3 cellular contexts compared by ENCODE assay signal in the genomic region with DNA sequence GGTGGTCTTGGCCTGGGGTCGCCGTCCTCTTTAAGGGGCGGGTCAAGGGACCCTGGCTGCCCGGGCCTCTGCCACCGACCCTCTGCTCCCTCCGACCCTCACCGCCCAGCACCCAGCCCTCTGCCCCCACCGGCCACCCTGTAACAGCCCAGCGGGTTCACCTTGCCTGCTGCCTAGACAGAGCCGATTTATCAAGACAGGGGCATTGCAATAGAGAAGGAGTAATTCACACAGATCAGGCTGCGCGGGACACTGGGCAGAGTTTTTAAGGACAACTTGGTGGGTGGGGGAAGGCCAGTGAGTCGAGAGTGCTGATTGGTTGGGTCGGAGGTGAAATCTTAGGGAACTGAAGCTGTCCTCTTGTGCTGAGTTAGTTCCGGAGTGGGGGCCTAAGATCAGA.
TF ChIP-seq lines count a peak whose summit lies in the region.

No MANE protein-coding gene starts in this region.

TF ChIP-seq in SK-N-SH, 30 proteins besides CTCF, POLR2A, EP300 and RAD21:
- no peak for TF ChIP-seq RFX5 (IDR thresholded peaks at IDR 0.05; ENCODE audit: low read length)
- TF ChIP-seq REST (IDR thresholded peaks at IDR 0.05; ENCODE audit: low read depth, low read length), result no peak
- no peak for TF ChIP-seq JUND (IDR thresholded peaks at IDR 0.05)
- no peak for TF ChIP-seq USF1 (IDR thresholded peaks at IDR 0.05; ENCODE audit: borderline replicate concordance, low read depth)
- TF ChIP-seq ZBTB33 (IDR thresholded peaks at IDR 0.05; ENCODE audit: borderline replicate concordance, low read depth), result no peak
- no peak for TF ChIP-seq SIN3A (IDR thresholded peaks at IDR 0.05; ENCODE audit: borderline replicate concordance, low read depth, low read length)

TF ChIP-seq in SK-N-SH treated with all-trans-retinoic acid at 6 μM for 48 hours, 23 proteins besides CTCF, POLR2A, EP300 and RAD21 (continues in another document):
- TF ChIP-seq ZNF8 (CRISPR knock-in tag; IDR thresholded peaks at IDR 0.05), result no peak
- no peak for TF ChIP-seq ZNF565 (CRISPR knock-in tag; conservative IDR thresholded peaks at IDR 0.05; ENCODE audit: low read depth)
- no peak for TF ChIP-seq POU6F1 (CRISPR knock-in tag; IDR thresholded peaks at IDR 0.05; ENCODE audit: borderline replicate concordance, low read depth)
- TF ChIP-seq, protein P1, sequence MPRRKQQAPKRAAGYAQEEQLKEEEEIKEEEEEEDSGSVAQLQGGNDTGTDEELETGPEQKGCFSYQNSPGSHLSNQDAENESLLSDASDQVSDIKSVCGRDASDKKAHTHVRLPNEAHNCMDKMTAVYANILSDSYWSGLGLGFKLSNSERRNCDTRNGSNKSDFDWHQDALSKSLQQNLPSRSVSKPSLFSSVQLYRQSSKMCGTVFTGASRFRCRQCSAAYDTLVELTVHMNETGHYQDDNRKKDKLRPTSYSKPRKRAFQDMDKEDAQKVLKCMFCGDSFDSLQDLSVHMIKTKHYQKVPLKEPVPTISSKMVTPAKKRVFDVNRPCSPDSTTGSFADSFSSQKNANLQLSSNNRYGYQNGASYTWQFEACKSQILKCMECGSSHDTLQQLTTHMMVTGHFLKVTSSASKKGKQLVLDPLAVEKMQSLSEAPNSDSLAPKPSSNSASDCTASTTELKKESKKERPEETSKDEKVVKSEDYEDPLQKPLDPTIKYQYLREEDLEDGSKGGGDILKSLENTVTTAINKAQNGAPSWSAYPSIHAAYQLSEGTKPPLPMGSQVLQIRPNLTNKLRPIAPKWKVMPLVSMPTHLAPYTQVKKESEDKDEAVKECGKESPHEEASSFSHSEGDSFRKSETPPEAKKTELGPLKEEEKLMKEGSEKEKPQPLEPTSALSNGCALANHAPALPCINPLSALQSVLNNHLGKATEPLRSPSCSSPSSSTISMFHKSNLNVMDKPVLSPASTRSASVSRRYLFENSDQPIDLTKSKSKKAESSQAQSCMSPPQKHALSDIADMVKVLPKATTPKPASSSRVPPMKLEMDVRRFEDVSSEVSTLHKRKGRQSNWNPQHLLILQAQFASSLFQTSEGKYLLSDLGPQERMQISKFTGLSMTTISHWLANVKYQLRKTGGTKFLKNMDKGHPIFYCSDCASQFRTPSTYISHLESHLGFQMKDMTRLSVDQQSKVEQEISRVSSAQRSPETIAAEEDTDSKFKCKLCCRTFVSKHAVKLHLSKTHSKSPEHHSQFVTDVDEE (CRISPR knock-in tag; IDR thresholded peaks at IDR 0.05), result no peak
- TF ChIP-seq, protein P2, sequence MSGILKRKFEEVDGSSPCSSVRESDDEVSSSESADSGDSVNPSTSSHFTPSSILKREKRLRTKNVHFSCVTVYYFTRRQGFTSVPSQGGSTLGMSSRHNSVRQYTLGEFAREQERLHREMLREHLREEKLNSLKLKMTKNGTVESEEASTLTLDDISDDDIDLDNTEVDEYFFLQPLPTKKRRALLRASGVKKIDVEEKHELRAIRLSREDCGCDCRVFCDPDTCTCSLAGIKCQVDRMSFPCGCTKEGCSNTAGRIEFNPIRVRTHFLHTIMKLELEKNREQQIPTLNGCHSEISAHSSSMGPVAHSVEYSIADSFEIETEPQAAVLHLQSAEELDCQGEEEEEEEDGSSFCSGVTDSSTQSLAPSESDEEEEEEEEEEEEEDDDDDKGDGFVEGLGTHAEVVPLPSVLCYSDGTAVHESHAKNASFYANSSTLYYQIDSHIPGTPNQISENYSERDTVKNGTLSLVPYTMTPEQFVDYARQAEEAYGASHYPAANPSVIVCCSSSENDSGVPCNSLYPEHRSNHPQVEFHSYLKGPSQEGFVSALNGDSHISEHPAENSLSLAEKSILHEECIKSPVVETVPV (CRISPR knock-in tag; IDR thresholded peaks at IDR 0.05), result no peak
- no peak for TF ChIP-seq ISL1 (CRISPR knock-in tag; IDR thresholded peaks at IDR 0.05)
- no peak for TF ChIP-seq TCF4 (CRISPR knock-in tag; IDR thresholded peaks at IDR 0.05; ENCODE audit: borderline replicate concordance)
- no peak for TF ChIP-seq PATZ1 (CRISPR knock-in tag; IDR thresholded peaks at IDR 0.05; ENCODE audit: borderline replicate concordance)
- no peak for TF ChIP-seq ZFP3 (CRISPR knock-in tag; IDR thresholded peaks at IDR 0.05)
- TF ChIP-seq BACH2 (CRISPR knock-in tag; IDR thresholded peaks at IDR 0.05; ENCODE audit: borderline replicate concordance), result no peak
- no peak for TF ChIP-seq ZNF70 (CRISPR knock-in tag; IDR thresholded peaks at IDR 0.05)
- TF ChIP-seq, protein P3, sequence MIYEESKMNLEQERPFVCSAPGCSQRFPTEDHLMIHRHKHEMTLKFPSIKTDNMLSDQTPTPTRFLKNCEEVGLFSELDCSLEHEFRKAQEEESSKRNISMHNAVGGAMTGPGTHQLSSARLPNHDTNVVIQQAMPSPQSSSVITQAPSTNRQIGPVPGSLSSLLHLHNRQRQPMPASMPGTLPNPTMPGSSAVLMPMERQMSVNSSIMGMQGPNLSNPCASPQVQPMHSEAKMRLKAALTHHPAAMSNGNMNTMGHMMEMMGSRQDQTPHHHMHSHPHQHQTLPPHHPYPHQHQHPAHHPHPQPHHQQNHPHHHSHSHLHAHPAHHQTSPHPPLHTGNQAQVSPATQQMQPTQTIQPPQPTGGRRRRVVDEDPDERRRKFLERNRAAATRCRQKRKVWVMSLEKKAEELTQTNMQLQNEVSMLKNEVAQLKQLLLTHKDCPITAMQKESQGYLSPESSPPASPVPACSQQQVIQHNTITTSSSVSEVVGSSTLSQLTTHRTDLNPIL (CRISPR knock-in tag; IDR thresholded peaks at IDR 0.05; ENCODE audit: low read depth), result no peak
- no peak for TF ChIP-seq ZFP30 (CRISPR knock-in tag; IDR thresholded peaks at IDR 0.05)
- no peak for TF ChIP-seq ARNTL (CRISPR knock-in tag; IDR thresholded peaks at IDR 0.05; ENCODE audit: borderline replicate concordance, low read depth)
- TF ChIP-seq GLIS3 (CRISPR knock-in tag; IDR thresholded peaks at IDR 0.05), result no peak
- TF ChIP-seq ZC3H10 (CRISPR knock-in tag; IDR thresholded peaks at IDR 0.05), result no peak

TF ChIP-seq in H1, 55 proteins besides CTCF, POLR2A, EP300 and RAD21:
- TF ChIP-seq, protein P4, sequence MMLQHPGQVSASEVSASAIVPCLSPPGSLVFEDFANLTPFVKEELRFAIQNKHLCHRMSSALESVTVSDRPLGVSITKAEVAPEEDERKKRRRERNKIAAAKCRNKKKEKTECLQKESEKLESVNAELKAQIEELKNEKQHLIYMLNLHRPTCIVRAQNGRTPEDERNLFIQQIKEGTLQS (IDR thresholded peaks at IDR 0.05; ENCODE audit: insufficient read depth, low read depth, low read length), result no peak
- TF ChIP-seq TBP (IDR thresholded peaks at IDR 0.05; ENCODE audit: low read depth, low read length) (no peak), SIN3A (conservative IDR thresholded peaks at IDR 0.05 in 1 of 2, IDR thresholded peaks at IDR 0.05 in 1 of 2; ENCODE audit: low read depth in 1 of 2, low read length in 2 of 2) (no peak), HDAC2 (IDR thresholded peaks at IDR 0.05; ENCODE audit: borderline replicate concordance in 1 of 2, low read depth in 2 of 2, low read length in 2 of 2) (no peak), CBX5 (IDR thresholded peaks at IDR 0.05; ENCODE audit: low read depth, low read length) (no peak), BCL11A (IDR thresholded peaks at IDR 0.05; ENCODE audit: low read depth in 2 of 2, low read length in 2 of 2) (no peak), SP1 (IDR thresholded peaks at IDR 0.05; ENCODE audit: low read depth, low read length) (no peak), JUN (IDR thresholded peaks at IDR 0.05; ENCODE audit: low read depth, low read length) (no peak), POU5F1 (IDR thresholded peaks at IDR 0.05; ENCODE audit: low read depth, low read length) (no peak), SAP30 (IDR thresholded peaks at IDR 0.05; ENCODE audit: insufficient read depth, insufficient replicate concordance, low read length) (no peak), YY1 (IDR thresholded peaks at IDR 0.05; ENCODE audit: low read depth, low read length) (no peak), ASH2L (IDR thresholded peaks at IDR 0.05; ENCODE audit: low read length) (no peak), MAFK (IDR thresholded peaks at IDR 0.05; ENCODE audit: low read depth, low read length) (no peak), CEBPB (IDR thresholded peaks at IDR 0.05; ENCODE audit: low read depth, low read length) (no peak), CTBP2 (IDR thresholded peaks at IDR 0.05; ENCODE audit: borderline replicate concordance, insufficient read depth, insufficient read length, low read length) (no peak), BACH1 (IDR thresholded peaks at IDR 0.05; ENCODE audit: low read length) (no peak)
- TF ChIP-seq, protein P5, sequence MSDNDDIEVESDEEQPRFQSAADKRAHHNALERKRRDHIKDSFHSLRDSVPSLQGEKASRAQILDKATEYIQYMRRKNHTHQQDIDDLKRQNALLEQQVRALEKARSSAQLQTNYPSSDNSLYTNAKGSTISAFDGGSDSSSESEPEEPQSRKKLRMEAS (IDR thresholded peaks at IDR 0.05), result no peak
